8 cellular contexts compared by ENCODE assay signal in genomic region chr4:177442623-177443155, GRCh38. TPM values are rescaled to one million over a fixed set of nuclear protein-coding genes. Genes with fewer than 3 reads are reported as not detected.
A peak's percentile ranks its signal among the peaks of the same experiment; 100 is the strongest.
DNase-seq lines count a peak whose midpoint lies in the region; ATAC-seq and TF ChIP-seq lines count a peak whose summit lies in the region.

No MANE protein-coding gene starts in this region.

- peak overlapping the region; percentile 98 for H3K27ac ChIP-seq in subcutaneous abdominal adipose tissue (ENCODE audit: low read depth, low read length)

- intact Hi-C loops in left colon (cut with DNase I, micrococcal nuclease) = no loop called here

- peak overlapping the region; percentile 74 to 91 (median 89) for H3K9ac ChIP-seq in subcutaneous abdominal adipose tissue (ENCODE audit: low read length in 5 of 5)

- no peaks in the 10 kb centered on the region for H3K27me3 ChIP-seq in subcutaneous abdominal adipose tissue (ENCODE audit: control insufficient read depth in 5 of 5, insufficient read depth in 4 of 5, low read length in 5 of 5)

- DNase-seq in activated CD4-positive, alpha-beta T cell treated with anti-CD3 and anti-CD28 coated beads for 4 hours = peak; percentile 4 to 10
- no peak for DNase-seq in activated CD4-positive, alpha-beta T cell treated with anti-CD3 and anti-CD28 coated beads for 1 hour
- DNase-seq in HEK293T (ENCODE audit: extremely low spot score) (peak; percentile 7), NCI-H748 (lab: John Stamatoyannopoulos, UW; ENCODE audit: unreplicated experiment) (peak; percentile 45), astrocyte of the spinal cord (ENCODE audit: low read depth, low spot score) (no peak), left colon (peak in 1 of 2 donors; percentile 12), NCI-H2196 (lab: John Stamatoyannopoulos, UW; ENCODE audit: unreplicated experiment) (no peak)

- POLR2A ChIA-PET in HEK293T (lab: Yijun Ruan, JAX) = interaction anchor here (0.7 to 3.3 kb wide), 37 partner anchors 9 to 1442 kb away, joined by 3 to 50 read pairs (median 4); partner anchors contain the start of genes NEIL3 and VEGFC

- H3K9me3 ChIP-seq in subcutaneous abdominal adipose tissue (ENCODE audit: control insufficient read depth in 5 of 5, low read length in 5 of 5) = no peaks in the 10 kb centered on the region

- peaks cover 4 to 14% (median 6%) of the 10 kb centered on the region in 5 donors for H3K36me3 ChIP-seq in subcutaneous abdominal adipose tissue (ENCODE audit: control insufficient read depth in 5 of 5, insufficient read depth in 5 of 5, low read length in 5 of 5)

- in situ Hi-C loops in astrocyte of the spinal cord (cut with HindIII; ENCODE audit: low sequenced_read_pairs) = no loop called here

- H3K4me3 ChIP-seq in astrocyte of the spinal cord (ENCODE audit: low read depth, low read length) (peak overlapping the region; percentile 72), subcutaneous abdominal adipose tissue (ENCODE audit: low read depth in 1 of 5, low read length in 5 of 5) (peak overlapping the region; percentile 79 to 96 (median 95))

- TF ChIP-seq CTCF in astrocyte of the spinal cord (IDR thresholded peaks at IDR 0.05; ENCODE audit: low read depth, low read length) = no peak

- ATAC-seq in left colon = peak; percentile 27

- H3K4me1 ChIP-seq in subcutaneous abdominal adipose tissue (ENCODE audit: control insufficient read depth in 5 of 5, insufficient read depth in 5 of 5, low read length in 5 of 5) = peaks cover 0 to 18% (median 16%) of the 10 kb centered on the region in 5 donors

- CTCF ChIA-PET in HEK293T (lab: Yijun Ruan, JAX) = no interaction called here

TF ChIP-seq in HEK293T, 16 proteins besides CTCF, POLR2A, EP300 and RAD21:
- TF ChIP-seq L3MBTL2 (conservative IDR thresholded peaks at IDR 0.05) (peak; percentile 59; the same call in 1 of the 2 replicates), ARNT (IDR thresholded peaks at IDR 0.05) (no peak)

RNA-seq across cellular contexts. Expression of gene AGA, which starts 0.5 kb away (rescaled TPM):
- total RNA-seq in left colon = 10 to 100 TPM; 15.6 to 26.0 TPM

Comparison
In these comparisons a context has a peak if more than half of its experiments do, and no peak if none do; other contexts are left out.
1. DNase-seq: peak in activated CD4-positive, alpha-beta T cell treated with anti-CD3 and anti-CD28 coated beads for 4 hours (2 of 2), HEK293T (single experiment) and NCI-H748 (single experiment); none in activated CD4-positive, alpha-beta T cell treated with anti-CD3 and anti-CD28 coated beads for 1 hour (single experiment), astrocyte of the spinal cord (single experiment) and NCI-H2196 (single experiment).